11 cellular contexts compared by ENCODE assay signal in the genomic region with DNA sequence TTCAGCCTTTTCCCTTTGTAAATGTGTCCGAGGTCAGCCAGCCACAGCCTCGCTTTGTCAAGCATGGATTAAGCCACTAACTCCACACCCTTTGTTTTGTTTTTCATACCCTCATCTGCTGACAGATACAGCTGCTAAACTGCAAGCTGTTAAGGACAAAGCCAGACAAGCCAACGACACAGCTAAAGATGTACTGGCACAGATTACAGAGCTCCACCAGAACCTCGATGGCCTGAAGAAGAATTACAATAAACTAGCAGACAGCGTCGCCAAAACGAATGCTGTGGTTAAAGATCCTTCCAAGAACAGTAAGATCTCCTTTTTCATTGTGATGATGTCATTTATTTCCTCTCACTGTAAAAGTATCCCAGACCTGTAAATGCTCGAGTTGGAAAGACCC.
DNase-seq lines count a peak whose midpoint lies in the region; ATAC-seq and TF ChIP-seq lines count a peak whose summit lies in the region.
"Had no signal": no experiment of that assay in that cellular context is flagged by ENCODE, and none has a peak within 500 bp of the region (broad histone marks: within the 10 kb centered on the region; RNA-seq: fewer than 3 reads in every experiment).

No MANE protein-coding gene starts in this region.

- no peaks in the 10 kb centered on the region for H3K36me3 Mint-ChIP-seq in neural progenitor cell
- peaks cover 0 to 2% (median 0%) of the 10 kb centered on the region in 3 donors for H3K36me3 Mint-ChIP-seq in naive thymus-derived CD8-positive, alpha-beta T cell
- peaks cover 4 to 6% (median 6%) of the 10 kb centered on the region in 3 donors for H3K36me3 Mint-ChIP-seq in immature natural killer cell

- CTCF ChIA-PET in HEK293T (lab: Yijun Ruan, JAX) = interaction anchor here (0.8 kb wide), 1 partner anchor 9 kb away, joined by 3 read pairs; no protein-coding TSS in a partner anchor

- DNase-seq in HEK293T (ENCODE audit: extremely low spot score) = peak; percentile 57
- peak; percentile 12 for DNase-seq in RKO (ENCODE audit: low spot score)
- peak; percentile 30 to 74 for DNase-seq in fibroblast of lung (ENCODE audit: low read depth in 2 of 2)
- peak; percentile 81 for DNase-seq in neural progenitor cell (ENCODE audit: low spot score)
- no peak for DNase-seq in prostate gland (ENCODE audit: low spot score)
- DNase-seq in naive thymus-derived CD8-positive, alpha-beta T cell = no peak
- no peak for DNase-seq in immature natural killer cell
- DNase-seq: GDM1 had no signal

- H3K4me3 ChIP-seq in fibroblast of lung (replicated peaks in 1 of 4; ENCODE audit: control extremely low read depth in 1 of 4, insufficient read depth in 1 of 4, low read depth in 3 of 4, low read length in 4 of 4) = no peak overlapping the region
- H3K4me3 ChIP-seq in neural progenitor cell = peak overlapping the region; percentile 0
- H3K4me3 ChIP-seq in prostate gland = no peak overlapping the region
- H3K4me3 ChIP-seq: coronary artery, SK-N-MC had no signal

- no peak overlapping the region for H3K9ac ChIP-seq in fibroblast of lung (ENCODE audit: insufficient read depth, low read length)
- no peak overlapping the region for H3K9ac ChIP-seq in neural progenitor cell

- H3K27me3 Mint-ChIP-seq in neural progenitor cell (ENCODE audit: insufficient read depth, low read depth) = no peaks in the 10 kb centered on the region
- peaks cover 0 to 4% (median 0%) of the 10 kb centered on the region in 5 donors for H3K27me3 Mint-ChIP-seq in naive thymus-derived CD8-positive, alpha-beta T cell
- H3K27me3 Mint-ChIP-seq in immature natural killer cell (ENCODE audit: low read depth in 3 of 3) = peaks cover 0 to 1% (median 0%) of the 10 kb centered on the region in 3 donors

- no peaks in the 10 kb centered on the region for H3K36me3 ChIP-seq in fibroblast of lung (ENCODE audit: control insufficient read depth, insufficient read depth, low read length)
- H3K36me3 ChIP-seq in neural progenitor cell = no peaks in the 10 kb centered on the region
- H3K36me3 ChIP-seq in prostate gland = no peaks in the 10 kb centered on the region

- intact Hi-C loops in prostate gland (cut with DNase I) = no loop called here

- H3K4me2 ChIP-seq in fibroblast of lung (ENCODE audit: extremely low read depth, insufficient read depth, low read length) = no peak overlapping the region
- H3K4me2 ChIP-seq in neural progenitor cell = peak overlapping the region; percentile 22

- H3F3A ChIP-seq in neural progenitor cell (ENCODE audit: low read depth) = peaks cover 5% of the 10 kb centered on the region

- TF ChIP-seq POLR2A in prostate gland (IDR thresholded peaks at IDR 0.05) = no peak

- H3K27ac Mint-ChIP-seq in neural progenitor cell (peak overlapping the region; percentile 32), immature natural killer cell (no peak overlapping the region)
- no peak overlapping the region for H3K27ac Mint-ChIP-seq in naive thymus-derived CD8-positive, alpha-beta T cell

- H3K27me3 ChIP-seq in fibroblast of lung (ENCODE audit: control insufficient read depth, insufficient read depth, low read length) (no peaks in the 10 kb centered on the region), neural progenitor cell (no peaks in the 10 kb centered on the region), prostate gland (replicated peaks; ENCODE audit: insufficient read depth) (no peaks in the 10 kb centered on the region)

- H2AFZ ChIP-seq in fibroblast of lung (ENCODE audit: low read length) (no peak overlapping the region), neural progenitor cell (replicated peaks) (no peak overlapping the region)

- H3K9me3 Mint-ChIP-seq in neural progenitor cell (no peaks in the 10 kb centered on the region), immature natural killer cell (no peaks in the 10 kb centered on the region)
- H3K9me3 Mint-ChIP-seq in naive thymus-derived CD8-positive, alpha-beta T cell = no peaks in the 10 kb centered on the region

- TF ChIP-seq CTCF in fibroblast of lung (conservative IDR thresholded peaks at IDR 0.05 in 1 of 2, IDR thresholded peaks at IDR 0.05 in 1 of 2; ENCODE audit: low read depth in 1 of 2, low read length in 2 of 2) (peak in 1 of 2 donors; percentile 17), neural progenitor cell (IDR thresholded peaks at IDR 0.05) (peak; percentile 32), prostate gland (IDR thresholded peaks at IDR 0.05) (no peak)

- H3K27ac ChIP-seq in fibroblast of lung (ENCODE audit: insufficient read depth, low read length) = no peak overlapping the region
- no peak overlapping the region for H3K27ac ChIP-seq in neural progenitor cell
- no peak overlapping the region for H3K27ac ChIP-seq in prostate gland
- H3K27ac ChIP-seq: coronary artery, SK-N-MC had no signal

- no peaks in the 10 kb centered on the region for H3K4me1 ChIP-seq in fibroblast of lung (ENCODE audit: control insufficient read depth, extremely low read depth, insufficient read depth, low read length)
- peaks cover 14% of the 10 kb centered on the region for H3K4me1 ChIP-seq in neural progenitor cell
- H3K4me1 ChIP-seq in prostate gland (replicated peaks) = no peaks in the 10 kb centered on the region

- 14% methylated on average over 8 of the region's 8 CpGs for WGBS in prostate gland

- H3K9me3 ChIP-seq in fibroblast of lung (ENCODE audit: control insufficient read depth, insufficient read depth, low read depth, low read length) (no peaks in the 10 kb centered on the region), neural progenitor cell (ENCODE audit: low read depth) (no peaks in the 10 kb centered on the region), prostate gland (no peaks in the 10 kb centered on the region)

- peak overlapping the region; percentile 33 for H3K4me3 Mint-ChIP-seq in neural progenitor cell
- H3K4me3 Mint-ChIP-seq in naive thymus-derived CD8-positive, alpha-beta T cell = no peak overlapping the region
- no peak overlapping the region for H3K4me3 Mint-ChIP-seq in immature natural killer cell

- POLR2A ChIA-PET in HEK293T (lab: Yijun Ruan, JAX) = no interaction called here
- POLR2A ChIA-PET in naive thymus-derived CD8-positive, alpha-beta T cell (lab: Charles Lee) = no interaction called here

- no peaks in the 10 kb centered on the region for H4K20me1 ChIP-seq in fibroblast of lung (ENCODE audit: control insufficient read depth, extremely low read depth, insufficient read depth, low read length)
- H4K20me1 ChIP-seq in neural progenitor cell (ENCODE audit: low read depth) = no peaks in the 10 kb centered on the region

- H3K79me2 ChIP-seq in fibroblast of lung (ENCODE audit: control insufficient read depth, insufficient read depth, low read length) (no peaks in the 10 kb centered on the region), neural progenitor cell (ENCODE audit: low read depth) (no peaks in the 10 kb centered on the region)

- peaks cover 24% of the 10 kb centered on the region for H3K4me1 Mint-ChIP-seq in neural progenitor cell
- H3K4me1 Mint-ChIP-seq in naive thymus-derived CD8-positive, alpha-beta T cell = peaks cover 0 to 9% (median 7%) of the 10 kb centered on the region in 4 donors
- H3K4me1 Mint-ChIP-seq in immature natural killer cell = peaks cover 13 to 19% of the 10 kb centered on the region in 2 donors

- ATAC-seq in HG02884 (IDR thresholded peaks at IDR 0.05; ENCODE audit: unreplicated experiment) = no peak
- ATAC-seq in naive thymus-derived CD8-positive, alpha-beta T cell = no peak

TF ChIP-seq in HEK293T, 16 proteins besides CTCF, POLR2A, EP300 and RAD21:
- TF ChIP-seq NFRKB (IDR thresholded peaks at IDR 0.05) (no peak), CTBP1 (IDR thresholded peaks at IDR 0.05; ENCODE audit: borderline replicate concordance) (no peak), SUZ12 (IDR thresholded peaks at IDR 0.05) (no peak), L3MBTL2 (conservative IDR thresholded peaks at IDR 0.05) (no peak), TARDBP (IDR thresholded peaks at IDR 0.05) (no peak), HDGF (IDR thresholded peaks at IDR 0.05; ENCODE audit: borderline replicate concordance) (no peak), ELF4 (IDR thresholded peaks at IDR 0.05) (no peak), ZNF384 (IDR thresholded peaks at IDR 0.05) (no peak), LEF1 (IDR thresholded peaks at IDR 0.05; ENCODE audit: borderline replicate concordance) (no peak), FOXM1 (IDR thresholded peaks at IDR 0.05; ENCODE audit: borderline replicate concordance) (no peak), PKNOX1 (IDR thresholded peaks at IDR 0.05) (no peak), SP1 (IDR thresholded peaks at IDR 0.05) (no peak), FOXK2 (IDR thresholded peaks at IDR 0.05) (no peak), FOXA1 (IDR thresholded peaks at IDR 0.05) (no peak), ARNT (IDR thresholded peaks at IDR 0.05) (no peak), BHLHE40 (IDR thresholded peaks at IDR 0.05; ENCODE audit: borderline replicate concordance) (no peak)

Comparison
In these comparisons a context has a peak if more than half of its experiments do, and no peak if none do; other contexts are left out.
1. DNase-seq: peak in HEK293T (single experiment), RKO (single experiment), fibroblast of lung (2 of 2) and neural progenitor cell (single experiment); none in prostate gland (single experiment), naive thymus-derived CD8-positive, alpha-beta T cell (0 of 10) and immature natural killer cell (0 of 3).